Comparison of ENCODE assay signal across 8 cellular contexts in the genomic region with DNA sequence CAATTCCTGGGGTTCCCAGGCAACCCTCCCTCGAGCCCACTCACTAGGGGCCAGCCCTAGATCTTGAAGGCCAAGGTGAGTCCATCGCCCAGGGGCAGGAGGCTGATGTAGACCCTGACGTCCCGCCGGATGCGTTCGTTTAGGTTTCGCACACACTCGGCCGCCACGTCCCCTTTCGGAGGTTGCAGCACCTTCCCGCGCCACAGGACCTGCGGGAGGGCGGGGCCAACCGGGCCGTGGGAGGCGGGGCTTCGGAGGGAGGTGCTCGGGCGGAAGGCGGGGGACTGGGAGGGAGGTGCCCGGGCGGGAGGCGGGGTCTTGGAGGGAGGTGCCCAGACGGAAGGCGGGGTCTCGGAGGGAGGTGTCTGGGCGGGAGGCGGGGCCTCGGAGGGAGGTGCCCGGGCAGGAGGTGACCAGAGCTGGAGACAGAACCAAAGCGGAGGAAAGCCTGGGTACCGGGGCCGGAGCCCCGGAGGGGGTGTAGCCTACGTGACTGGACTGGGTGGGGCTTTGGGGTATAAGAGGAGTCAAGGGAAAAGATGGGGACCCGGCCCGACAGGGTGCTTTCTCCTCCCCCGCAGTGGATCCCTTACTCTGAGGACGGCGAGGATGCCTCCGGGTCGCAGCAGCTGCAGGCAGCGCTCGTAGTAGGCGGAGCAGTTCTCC. TPM values are rescaled to one million over a fixed set of nuclear protein-coding genes. Genes with fewer than 3 reads are reported as not detected.
DNase-seq lines count a peak whose midpoint lies in the region; ATAC-seq and TF ChIP-seq lines count a peak whose summit lies in the region.

No MANE protein-coding gene starts in this region.

- H3K4me3 Mint-ChIP-seq in Caco-2 (ENCODE audit: unreplicated experiment) = peak overlapping the region; percentile 85
- peak overlapping the region; percentile 81 for H3K4me3 Mint-ChIP-seq in activated T-helper 2 cell treated with anti-CD3 and anti-CD28 coated beads, Interferon-gamma antibody, Interleukin-2, Interleukin-4, amounts not matched to agents 10 μg/mL and 5 μg/mL and 100 μg/mL, durations not matched to agents 14 hours and 24 hours and 36 hours (ENCODE audit: low read depth)
- peak overlapping the region; percentile 75 for H3K4me3 Mint-ChIP-seq in natural killer cell treated with Interleukin-12 subunit alpha and Interleukin-12 subunit beta and Interleukin-15 and Interleukin-18, amount 100 ng/mL, for 72 hours

- TF ChIP-seq CTCF in Caco-2 (IDR thresholded peaks at IDR 0.05; ENCODE audit: insufficient read depth in 1 of 2, low read depth in 1 of 2, low read length in 1 of 2, severe bottlenecking in 1 of 2, unreplicated experiment in 1 of 2) (no peak), fibroblast of mammary gland (conservative IDR thresholded peaks at IDR 0.05; ENCODE audit: control insufficient read depth, insufficient read depth, low read depth, low read length) (no peak)

- H3K36me3 ChIP-seq in Caco-2 (ENCODE audit: control insufficient read depth, insufficient read depth, low read length) = peaks cover 9% of the 10 kb centered on the region

- H3K27me3 Mint-ChIP-seq in Caco-2 (ENCODE audit: insufficient read depth, unreplicated experiment) = no peaks in the 10 kb centered on the region
- H3K27me3 Mint-ChIP-seq in activated T-helper 2 cell treated with anti-CD3 and anti-CD28 coated beads, Interferon-gamma antibody, Interleukin-2, Interleukin-4, amounts not matched to agents 10 μg/mL and 5 μg/mL and 100 μg/mL, durations not matched to agents 14 hours and 24 hours and 36 hours (ENCODE audit: low read depth) = no peaks in the 10 kb centered on the region
- H3K27me3 Mint-ChIP-seq in natural killer cell treated with Interleukin-12 subunit alpha and Interleukin-12 subunit beta and Interleukin-15 and Interleukin-18, amount 100 ng/mL, for 72 hours = no peaks in the 10 kb centered on the region

- POLR2A ChIA-PET in Caco-2 (lab: Charles Lee) = interaction anchor here (0.5 to 3.1 kb wide), 6 partner anchors 9 to 1979 kb away, joined by 3 to 32 read pairs (median 4); partner anchors contain the start of gene VDAC2

- H3K9me3 ChIP-seq in Caco-2 = no peaks in the 10 kb centered on the region

- CTCF ChIA-PET in Caco-2 (lab: Charles Lee) = interaction anchor here (0.6 to 3.5 kb wide), 8 partner anchors 9 to 991 kb away, joined by 3 to 108 read pairs (median 4); partner anchors contain the start of gene KAT6B

- H3K4me3 ChIP-seq in Caco-2 (ENCODE audit: low read depth, low read length) = peak overlapping the region; percentile 89
- peak overlapping the region; percentile 64 for H3K4me3 ChIP-seq in fibroblast of mammary gland (ENCODE audit: control insufficient read depth, low read depth, low read length)

- BruUV-seq in Caco-2 (replicated peaks; lab: Mats Ljungman, UMichigan) = TSS peak; percentile 24

- H3K9me3 Mint-ChIP-seq in Caco-2 (ENCODE audit: unreplicated experiment) = no peaks in the 10 kb centered on the region
- no peaks in the 10 kb centered on the region for H3K9me3 Mint-ChIP-seq in activated T-helper 2 cell treated with anti-CD3 and anti-CD28 coated beads, Interferon-gamma antibody, Interleukin-2, Interleukin-4, amounts not matched to agents 10 μg/mL and 5 μg/mL and 100 μg/mL, durations not matched to agents 14 hours and 24 hours and 36 hours
- H3K9me3 Mint-ChIP-seq in natural killer cell treated with Interleukin-12 subunit alpha and Interleukin-12 subunit beta and Interleukin-15 and Interleukin-18, amount 100 ng/mL, for 72 hours = no peaks in the 10 kb centered on the region

- H3K36me3 Mint-ChIP-seq in Caco-2 (ENCODE audit: insufficient read depth, unreplicated experiment) = peaks cover 57% of the 10 kb centered on the region
- H3K36me3 Mint-ChIP-seq in activated T-helper 2 cell treated with anti-CD3 and anti-CD28 coated beads, Interferon-gamma antibody, Interleukin-2, Interleukin-4, amounts not matched to agents 10 μg/mL and 5 μg/mL and 100 μg/mL, durations not matched to agents 14 hours and 24 hours and 36 hours (ENCODE audit: low read depth) = peaks cover 41% of the 10 kb centered on the region
- H3K36me3 Mint-ChIP-seq in natural killer cell treated with Interleukin-12 subunit alpha and Interleukin-12 subunit beta and Interleukin-15 and Interleukin-18, amount 100 ng/mL, for 72 hours = peaks cover 20% of the 10 kb centered on the region

- no peaks in the 10 kb centered on the region for H3K27me3 ChIP-seq in Caco-2 (replicated peaks; ENCODE audit: control insufficient read depth, insufficient read depth, low read length)

- H3K4me1 Mint-ChIP-seq in Caco-2 (ENCODE audit: low read depth, unreplicated experiment) = peaks cover 41% of the 10 kb centered on the region
- peaks cover 18% of the 10 kb centered on the region for H3K4me1 Mint-ChIP-seq in activated T-helper 2 cell treated with anti-CD3 and anti-CD28 coated beads, Interferon-gamma antibody, Interleukin-2, Interleukin-4, amounts not matched to agents 10 μg/mL and 5 μg/mL and 100 μg/mL, durations not matched to agents 14 hours and 24 hours and 36 hours (ENCODE audit: low read depth)
- H3K4me1 Mint-ChIP-seq in natural killer cell treated with Interleukin-12 subunit alpha and Interleukin-12 subunit beta and Interleukin-15 and Interleukin-18, amount 100 ng/mL, for 72 hours (ENCODE audit: low read depth in 2 of 2) = peaks cover 13 to 17% of the 10 kb centered on the region in 2 donors

- peak; percentile 98 for DNase-seq in Caco-2
- DNase-seq in HuH-7.5 (ENCODE audit: low spot score) = peak; percentile 65
- peak; percentile 89 for DNase-seq in RKO (ENCODE audit: low spot score)
- peak; percentile 96 for DNase-seq in activated T-helper 2 cell treated with anti-CD3 and anti-CD28 coated beads, Interferon-gamma antibody, Interleukin-2, Interleukin-4, amounts not matched to agents 10 μg/mL and 5 μg/mL and 100 μg/mL, durations not matched to agents 14 hours and 24 hours and 36 hours (ENCODE audit: low spot score)
- DNase-seq in fibroblast of mammary gland (ENCODE audit: low read depth) = peak; percentile 78
- DNase-seq in natural killer cell treated with Interleukin-12 subunit alpha and Interleukin-12 subunit beta and Interleukin-15 and Interleukin-18, amount 100 ng/mL, for 72 hours (ENCODE audit: low spot score) = peak; percentile 97
- peak; percentile 96 to 98 (median 98) for DNase-seq in stimulated activated naive CD4-positive, alpha-beta T cell (lab: John Stamatoyannopoulos, UW)

- peak; percentile 50 for ATAC-seq in GM21515 (IDR thresholded peaks at IDR 0.05; ENCODE audit: unreplicated experiment)
- peak; percentile 88 to 93 for ATAC-seq in natural killer cell treated with Interleukin-12 subunit alpha and Interleukin-12 subunit beta and Interleukin-15 and Interleukin-18, amount 100 ng/mL, for 72 hours

- peak overlapping the region; percentile 34 for H3K27ac Mint-ChIP-seq in Caco-2 (ENCODE audit: unreplicated experiment)
- peak overlapping the region; percentile 72 for H3K27ac Mint-ChIP-seq in activated T-helper 2 cell treated with anti-CD3 and anti-CD28 coated beads, Interferon-gamma antibody, Interleukin-2, Interleukin-4, amounts not matched to agents 10 μg/mL and 5 μg/mL and 100 μg/mL, durations not matched to agents 14 hours and 24 hours and 36 hours
- H3K27ac Mint-ChIP-seq in natural killer cell treated with Interleukin-12 subunit alpha and Interleukin-12 subunit beta and Interleukin-15 and Interleukin-18, amount 100 ng/mL, for 72 hours = peak overlapping the region; percentile 81 to 87

- intact Hi-C loops in Caco-2 (cut with micrococcal nuclease; ENCODE audit: unreplicated experiment) = loop anchor here (1.0 to 10.0 kb wide), 4 partner anchors 9 to 969 kb away; no protein-coding TSS in a partner anchor
- intact Hi-C loops in activated T-helper 2 cell treated with anti-CD3 and anti-CD28 coated beads, Interferon-gamma antibody, Interleukin-2, Interleukin-4, amounts not matched to agents 10 μg/mL and 5 μg/mL and 100 μg/mL, durations not matched to agents 14 hours and 24 hours and 36 hours (cut with micrococcal nuclease) = loop anchor here (1.0 to 10.0 kb wide), 5 partner anchors 24 to 1079 kb away; partner anchors contain the start of genes ADK, AP3M1, KAT6B and SAMD8

- peaks cover 51% of the 10 kb centered on the region for H3K4me1 ChIP-seq in Caco-2

RNA-seq across cellular contexts. Expression of gene COMTD1, which starts 1.6 kb away (rescaled TPM):
- total RNA-seq in Caco-2 (2022) = 38.7 and 39.0 TPM in 2 replicates
- 38.5 and 38.7 TPM in 2 replicates for total RNA-seq in activated T-helper 2 cell treated with anti-CD3 and anti-CD28 coated beads, Interferon-gamma antibody, Interleukin-2, Interleukin-4, amounts not matched to agents 10 μg/mL and 5 μg/mL and 100 μg/mL, durations not matched to agents 14 hours and 24 hours and 36 hours
- total RNA-seq in natural killer cell treated with Interleukin-12 subunit alpha and Interleukin-12 subunit beta and Interleukin-15 and Interleukin-18, amount 100 ng/mL, for 72 hours = 10 to 100 TPM; 22.3 to 58.9 TPM

RNA-seq across cellular contexts. Expression of gene VDAC2, which starts 23.6 kb away (rescaled TPM):
- 244 and 250 TPM in 2 replicates for total RNA-seq in Caco-2 (2022)
- 219 and 221 TPM in 2 replicates for total RNA-seq in activated T-helper 2 cell treated with anti-CD3 and anti-CD28 coated beads, Interferon-gamma antibody, Interleukin-2, Interleukin-4, amounts not matched to agents 10 μg/mL and 5 μg/mL and 100 μg/mL, durations not matched to agents 14 hours and 24 hours and 36 hours
- total RNA-seq in natural killer cell treated with Interleukin-12 subunit alpha and Interleukin-12 subunit beta and Interleukin-15 and Interleukin-18, amount 100 ng/mL, for 72 hours = 100 to 1,000 TPM; 160 to 187 TPM

Comparison
In these comparisons a context has a peak if more than half of its experiments do, and no peak if none do; other contexts are left out.
1. Peak in every context shown above with its lines: DNase-seq, ATAC-seq and H3K4me3 ChIP-seq.
2. H3K27ac Mint-ChIP-seq: peak in every context shown above with its lines; median percentile 84 in natural killer cell treated with Interleukin-12 subunit alpha and Interleukin-12 subunit beta and Interleukin-15 and Interleukin-18, amount 100 ng/mL, for 72 hours; 72 in activated T-helper 2 cell treated with anti-CD3 and anti-CD28 coated beads, Interferon-gamma antibody, Interleukin-2, Interleukin-4, amounts not matched to agents 10 μg/mL and 5 μg/mL and 100 μg/mL, durations not matched to agents 14 hours and 24 hours and 36 hours; 34 in Caco-2.